ENCODE assay signal across 21 cellular contexts in genomic region chr7:121298831-121299239, GRCh38. TPM values are rescaled to one million over a fixed set of nuclear protein-coding genes. Genes with fewer than 3 reads are reported as not detected.
DNase-seq lines count a peak whose midpoint lies in the region; ATAC-seq and TF ChIP-seq lines count a peak whose summit lies in the region.
"Had no signal": no experiment of that assay in that cellular context is flagged by ENCODE, and none has a peak within 500 bp of the region (broad histone marks: within the 10 kb centered on the region; RNA-seq: fewer than 3 reads in every experiment).

No MANE protein-coding gene starts in this region.

- H3K36me3 ChIP-seq in mammary epithelial cell (ENCODE audit: insufficient read depth, low read length) (no peaks in the 10 kb centered on the region), brain microvascular endothelial cell (replicated peaks) (no peaks in the 10 kb centered on the region)
- H3K36me3 ChIP-seq: HAP-1 had no signal

- H3K27me3 Mint-ChIP-seq in MCF 10A (ENCODE audit: insufficient read depth, unreplicated experiment), result no peaks in the 10 kb centered on the region
- H3K27me3 Mint-ChIP-seq in natural killer cell treated with Interleukin-12 subunit alpha and Interleukin-12 subunit beta and Interleukin-15 and Interleukin-18, amount 100 ng/mL, for 72 hours, result peaks cover 11 to 26% of the 10 kb centered on the region in 2 donors
- H3K27me3 Mint-ChIP-seq in activated T-helper 2 cell treated with anti-CD3 and anti-CD28 coated beads, Interferon-gamma antibody, Interleukin-2, Interleukin-4, amounts not matched to agents 10 μg/mL and 5 μg/mL and 100 μg/mL, durations not matched to agents 14 hours and 24 hours and 36 hours (ENCODE audit: low read depth), result peaks cover 6% of the 10 kb centered on the region

- no peaks in the 10 kb centered on the region for H4K20me1 ChIP-seq in mammary epithelial cell (ENCODE audit: insufficient read depth, low read length)

- H3K4me3 ChIP-seq in mammary epithelial cell (replicated peaks in 1 of 3; ENCODE audit: insufficient read depth in 1 of 3, low read depth in 2 of 3, low read length in 3 of 3) (peak overlapping the region in 1 of 3 experiments; percentile 49), brain microvascular endothelial cell (ENCODE audit: low read depth, low read length) (no peak overlapping the region), lower leg skin (ENCODE audit: low read depth, poor library complexity, severe bottlenecking) (no peak overlapping the region)
- H3K4me3 ChIP-seq: GM12878, GM23338, HAP-1 had no signal

- no peak for TF ChIP-seq POLR2A in lower leg skin (IDR thresholded peaks at IDR 0.05)

- TF ChIP-seq CTCF in mammary epithelial cell (conservative IDR thresholded peaks at IDR 0.05 in 1 of 2, IDR thresholded peaks at IDR 0.05 in 1 of 2; ENCODE audit: extremely low read depth in 1 of 2, insufficient read depth in 1 of 2, low read depth in 1 of 2, low read length in 2 of 2), result no peak
- no peak for TF ChIP-seq CTCF in MCF 10A (IDR thresholded peaks at IDR 0.05; ENCODE audit: unreplicated experiment)
- TF ChIP-seq CTCF in brain microvascular endothelial cell (IDR thresholded peaks at IDR 0.05; ENCODE audit: low read depth, low read length, missing control alignments), result no peak
- no peak for TF ChIP-seq CTCF in lower leg skin (IDR thresholded peaks at IDR 0.05)

- no peaks in the 10 kb centered on the region for H3K9me3 ChIP-seq in mammary epithelial cell (replicated peaks; ENCODE audit: insufficient read depth, low read length)
- H3K9me3 ChIP-seq: HAP-1 had no signal

- peak overlapping the region; percentile 63 for H3K4me2 ChIP-seq in mammary epithelial cell (ENCODE audit: insufficient read depth, low read depth, low read length)
- H3K4me2 ChIP-seq: GM23338 had no signal

- no peak overlapping the region for H3K27ac Mint-ChIP-seq in MCF 10A (ENCODE audit: low read depth, unreplicated experiment)
- H3K27ac Mint-ChIP-seq in natural killer cell treated with Interleukin-12 subunit alpha and Interleukin-12 subunit beta and Interleukin-15 and Interleukin-18, amount 100 ng/mL, for 72 hours, result no peak overlapping the region
- H3K27ac Mint-ChIP-seq in activated T-helper 2 cell treated with anti-CD3 and anti-CD28 coated beads, Interferon-gamma antibody, Interleukin-2, Interleukin-4, amounts not matched to agents 10 μg/mL and 5 μg/mL and 100 μg/mL, durations not matched to agents 14 hours and 24 hours and 36 hours, result no peak overlapping the region
- H3K27ac Mint-ChIP-seq: CD8-positive, alpha-beta memory T cell; GM23338; T-cell had no signal

- dilution Hi-C loops in mammary epithelial cell (cut with HindIII; ENCODE audit: low sequenced_read_pairs), result no loop called here

- no peaks in the 10 kb centered on the region for H3K36me3 Mint-ChIP-seq in MCF 10A (ENCODE audit: insufficient read depth, unreplicated experiment)
- H3K36me3 Mint-ChIP-seq in natural killer cell treated with Interleukin-12 subunit alpha and Interleukin-12 subunit beta and Interleukin-15 and Interleukin-18, amount 100 ng/mL, for 72 hours, result no peaks in the 10 kb centered on the region
- no peaks in the 10 kb centered on the region for H3K36me3 Mint-ChIP-seq in activated T-helper 2 cell treated with anti-CD3 and anti-CD28 coated beads, Interferon-gamma antibody, Interleukin-2, Interleukin-4, amounts not matched to agents 10 μg/mL and 5 μg/mL and 100 μg/mL, durations not matched to agents 14 hours and 24 hours and 36 hours (ENCODE audit: low read depth)
- H3K36me3 Mint-ChIP-seq: CD8-positive, alpha-beta memory T cell; T-cell had no signal

- BruUV-seq in mammary epithelial cell (replicated peaks; lab: Mats Ljungman, UMichigan), result no TSS peak
- BruUV-seq in MCF 10A (replicated peaks; lab: Mats Ljungman, UMichigan), result no TSS peak

- CTCF ChIA-PET in mammary epithelial cell (lab: Charles Lee; ENCODE audit: low non-redundant PET), result no interaction called here
- CTCF ChIA-PET in MCF 10A (lab: Yijun Ruan, JAX), result no interaction called here

- H3K9me3 Mint-ChIP-seq in MCF 10A (ENCODE audit: unreplicated experiment), result no peaks in the 10 kb centered on the region
- H3K9me3 Mint-ChIP-seq in natural killer cell treated with Interleukin-12 subunit alpha and Interleukin-12 subunit beta and Interleukin-15 and Interleukin-18, amount 100 ng/mL, for 72 hours, result peaks cover 2% of the 10 kb centered on the region
- no peaks in the 10 kb centered on the region for H3K9me3 Mint-ChIP-seq in activated T-helper 2 cell treated with anti-CD3 and anti-CD28 coated beads, Interferon-gamma antibody, Interleukin-2, Interleukin-4, amounts not matched to agents 10 μg/mL and 5 μg/mL and 100 μg/mL, durations not matched to agents 14 hours and 24 hours and 36 hours
- H3K9me3 Mint-ChIP-seq: GM23338, T-cell had no signal

- in situ Hi-C loops in mammary epithelial cell (cut with MboI; ENCODE audit: low sequenced_read_pairs in 2 of 2) (no loop called here), brain microvascular endothelial cell (cut with HindIII; ENCODE audit: low pct_ligation_motif_present, low sequenced_read_pairs) (no loop called here)

- H3K27ac ChIP-seq in mammary epithelial cell (ENCODE audit: insufficient read depth, low read depth, low read length) (no peak overlapping the region), brain microvascular endothelial cell (peak overlapping the region; percentile 57)
- H3K27ac ChIP-seq: C4-2B had no signal

- DNase-seq in mammary epithelial cell (no peak), MCF 10A (ENCODE audit: unreplicated experiment) (no peak), NCI-H69 (lab: John Stamatoyannopoulos, UW) (peak; percentile 30), brain microvascular endothelial cell (no peak), lower leg skin (ENCODE audit: low spot score in 2 of 2) (no peak)
- no peak for DNase-seq in natural killer cell treated with Interleukin-12 subunit alpha and Interleukin-12 subunit beta and Interleukin-15 and Interleukin-18, amount 100 ng/mL, for 72 hours (ENCODE audit: low spot score)
- DNase-seq in activated T-helper 2 cell treated with anti-CD3 and anti-CD28 coated beads, Interferon-gamma antibody, Interleukin-2, Interleukin-4, amounts not matched to agents 10 μg/mL and 5 μg/mL and 100 μg/mL, durations not matched to agents 14 hours and 24 hours and 36 hours (ENCODE audit: low spot score), result no peak
- DNase-seq: Calu3; CD8-positive, alpha-beta memory T cell; NCI-H1694; NCI-H510A; NCI-H748 treated with DMSO at 0.1 percent for 48 hours; SIG-M5; T-cell had no signal

- peak overlapping the region; percentile 5 for H2AFZ ChIP-seq in mammary epithelial cell (ENCODE audit: low read depth, low read length)
- H2AFZ ChIP-seq: GM23338 had no signal

- H3K79me2 ChIP-seq in mammary epithelial cell (ENCODE audit: insufficient read depth, low read length), result no peaks in the 10 kb centered on the region

- no peak overlapping the region for H3K4me3 Mint-ChIP-seq in MCF 10A (ENCODE audit: unreplicated experiment)
- H3K4me3 Mint-ChIP-seq in natural killer cell treated with Interleukin-12 subunit alpha and Interleukin-12 subunit beta and Interleukin-15 and Interleukin-18, amount 100 ng/mL, for 72 hours, result no peak overlapping the region
- H3K4me3 Mint-ChIP-seq in activated T-helper 2 cell treated with anti-CD3 and anti-CD28 coated beads, Interferon-gamma antibody, Interleukin-2, Interleukin-4, amounts not matched to agents 10 μg/mL and 5 μg/mL and 100 μg/mL, durations not matched to agents 14 hours and 24 hours and 36 hours (ENCODE audit: low read depth), result no peak overlapping the region
- H3K4me3 Mint-ChIP-seq: CD8-positive, alpha-beta memory T cell; GM23338; T-cell had no signal

- peaks cover 12% of the 10 kb centered on the region for H3K4me1 ChIP-seq in mammary epithelial cell (ENCODE audit: insufficient read depth, low read length)
- H3K4me1 ChIP-seq: HAP-1 had no signal

- no peaks in the 10 kb centered on the region for H3K27me3 ChIP-seq in mammary epithelial cell (ENCODE audit: insufficient read depth, low read length)
- H3K27me3 ChIP-seq in brain microvascular endothelial cell (replicated peaks), result no peaks in the 10 kb centered on the region

- WGBS in mammary epithelial cell (ENCODE audit: low coverage, missing lambda C conversion rate), result 58% methylated on average over 2 of the region's 2 CpGs
- 60% methylated on average over 2 of the region's 2 CpGs for WGBS in lower leg skin, 2 donors

- no peak for ATAC-seq in GM19452 (IDR thresholded peaks at IDR 0.05; ENCODE audit: unreplicated experiment)
- ATAC-seq in natural killer cell treated with Interleukin-12 subunit alpha and Interleukin-12 subunit beta and Interleukin-15 and Interleukin-18, amount 100 ng/mL, for 72 hours, result no peak
- ATAC-seq: GM12878, GM23338, SK-N-SH treated with all-trans-retinoic acid at 6 μM for 48 hours, T-cell had no signal

- H3K9ac ChIP-seq in mammary epithelial cell (ENCODE audit: insufficient read depth, low read length), result no peak overlapping the region

- H3K4me1 Mint-ChIP-seq in MCF 10A (ENCODE audit: insufficient read depth, unreplicated experiment), result peaks cover 7% of the 10 kb centered on the region
- no peaks in the 10 kb centered on the region for H3K4me1 Mint-ChIP-seq in natural killer cell treated with Interleukin-12 subunit alpha and Interleukin-12 subunit beta and Interleukin-15 and Interleukin-18, amount 100 ng/mL, for 72 hours (ENCODE audit: low read depth in 2 of 2)
- no peaks in the 10 kb centered on the region for H3K4me1 Mint-ChIP-seq in activated T-helper 2 cell treated with anti-CD3 and anti-CD28 coated beads, Interferon-gamma antibody, Interleukin-2, Interleukin-4, amounts not matched to agents 10 μg/mL and 5 μg/mL and 100 μg/mL, durations not matched to agents 14 hours and 24 hours and 36 hours (ENCODE audit: low read depth)
- H3K4me1 Mint-ChIP-seq: CD8-positive, alpha-beta memory T cell; T-cell had no signal

- POLR2A ChIA-PET in MCF 10A (lab: Yijun Ruan, JAX), result no interaction called here

- intact Hi-C loops in mammary epithelial cell (cut with micrococcal nuclease), result no loop called here
- intact Hi-C loops in MCF 10A (cut with micrococcal nuclease), result no loop called here
- intact Hi-C loops in activated T-helper 2 cell treated with anti-CD3 and anti-CD28 coated beads, Interferon-gamma antibody, Interleukin-2, Interleukin-4, amounts not matched to agents 10 μg/mL and 5 μg/mL and 100 μg/mL, durations not matched to agents 14 hours and 24 hours and 36 hours (cut with micrococcal nuclease), result no loop called here
- intact Hi-C loops in lower leg skin (cut with DNase I; ENCODE audit: low total_unique reads), result no loop called here

RNA-seq across cellular contexts. Expression of gene WNT16, which starts 30.0 kb away (rescaled TPM):
- total RNA-seq in mammary epithelial cell (not detected), MCF 10A (2022) (not detected in 2 replicates), lower leg skin (10 to 100 TPM; 12.7 to 23.9 (median 16.2) TPM)
- polyA plus RNA-seq in mammary epithelial cell, result not detected
- polyA minus RNA-seq in mammary epithelial cell, result not detected
- total RNA-seq in natural killer cell treated with Interleukin-12 subunit alpha and Interleukin-12 subunit beta and Interleukin-15 and Interleukin-18, amount 100 ng/mL, for 72 hours, result not detected
- total RNA-seq in activated T-helper 2 cell treated with anti-CD3 and anti-CD28 coated beads, Interferon-gamma antibody, Interleukin-2, Interleukin-4, amounts not matched to agents 10 μg/mL and 5 μg/mL and 100 μg/mL, durations not matched to agents 14 hours and 24 hours and 36 hours, result not detected in 2 replicates
- total RNA-seq: A172, Calu3 had no signal
- polyA plus RNA-seq: CD8-positive, alpha-beta memory T cell had no signal

Comparison
In these comparisons a context has a peak if more than half of its experiments do, and no peak if none do; other contexts are left out.
1. RNA of gene WNT16, which starts 30.0 kb away (total RNA-seq): 12.7 to 23.9 TPM in lower leg skin; not detected in mammary epithelial cell, not detected in MCF 10A, not detected in natural killer cell treated with Interleukin-12 subunit alpha and Interleukin-12 subunit beta and Interleukin-15 and Interleukin-18, amount 100 ng/mL, for 72 hours and not detected in activated T-helper 2 cell treated with anti-CD3 and anti-CD28 coated beads, Interferon-gamma antibody, Interleukin-2, Interleukin-4, amounts not matched to agents 10 μg/mL and 5 μg/mL and 100 μg/mL, durations not matched to agents 14 hours and 24 hours and 36 hours; every median in the first group is over 10 times any median in the second.